24 cellular contexts compared by ENCODE assay signal in the genomic region with DNA sequence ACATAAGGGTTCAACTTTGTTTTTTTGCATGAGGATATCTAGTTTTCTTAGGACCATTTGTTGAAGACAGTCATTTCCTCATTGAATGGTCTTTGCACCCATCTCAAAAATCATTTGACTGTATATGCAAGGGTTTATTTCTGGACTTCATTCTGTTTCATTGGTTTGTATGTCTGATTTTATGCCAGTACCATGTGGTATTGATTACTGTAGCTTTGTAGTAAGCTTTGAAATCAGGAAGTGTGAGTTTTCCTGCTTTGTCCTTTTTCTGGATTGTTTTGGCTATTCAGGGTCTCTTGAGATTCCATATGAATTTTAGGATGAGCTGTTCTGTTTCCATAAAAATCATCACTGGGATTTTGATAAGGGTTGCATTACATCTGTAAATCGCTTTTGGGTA.
DNase-seq lines count a peak whose midpoint lies in the region; ATAC-seq, FAIRE-seq and TF ChIP-seq lines count a peak whose summit lies in the region.
"Had no signal": no experiment of that assay in that cellular context is flagged by ENCODE, and none has a peak within 500 bp of the region (broad histone marks: within the 10 kb centered on the region; RNA-seq: fewer than 3 reads in every experiment).

No MANE protein-coding gene starts in this region.

- no TSS peak for BruUV-seq in K562 (replicated peaks; lab: Mats Ljungman, UMichigan)

- H3K4me1 ChIP-seq in GM23338 (ENCODE audit: insufficient read depth): no peaks in the 10 kb centered on the region
- H3K4me1 ChIP-seq in K562 (replicated peaks in 1 of 2; ENCODE audit: control insufficient read depth in 2 of 2, insufficient read depth in 2 of 2, low read length in 2 of 2): no peaks in the 10 kb centered on the region
- H3K4me1 ChIP-seq in thyroid gland: peaks cover 3 to 4% of the 10 kb centered on the region in 2 donors
- H3K4me1 ChIP-seq: SJSA1 had no signal

- FAIRE-seq in K562 (lab: Jason Lieb, UNC): peak; percentile 23
- FAIRE-seq: HTR-8/SVneo, RCC 7860 had no signal

- H3K27me3 ChIP-seq in GM23338 (ENCODE audit: insufficient read depth) (no peaks in the 10 kb centered on the region), K562 (ENCODE audit: control insufficient read depth in 2 of 2, insufficient read depth in 2 of 2, low read length in 2 of 2) (no peaks in the 10 kb centered on the region), thyroid gland (no peaks in the 10 kb centered on the region)
- H3K27me3 ChIP-seq: SJSA1 had no signal

- no peaks in the 10 kb centered on the region; the same call in 2 of the 3 replicates for H3K9me3 Mint-ChIP-seq in GM23338

- no peak for TF ChIP-seq POLR2A in K562 (conservative IDR thresholded peaks at IDR 0.05)
- TF ChIP-seq POLR2A in thyroid gland (IDR thresholded peaks at IDR 0.05): no peak

- no peak for TF ChIP-seq RAD21 in K562 (CRISPR knock-in tag; conservative IDR thresholded peaks at IDR 0.05 in 1 of 2, IDR thresholded peaks at IDR 0.05 in 1 of 2)

- peak; percentile 60 for DNase-seq in AG10803 (ENCODE audit: low read depth)
- no peak for DNase-seq in GM23338 (ENCODE audit: low spot score)
- no peak for DNase-seq in K562 (ENCODE audit: extremely low read depth in 1 of 4, low spot score in 3 of 4)
- peak; percentile 27 for DNase-seq in fibroblast of the conjunctiva (ENCODE audit: low read depth)
- no peak for DNase-seq in Right ventricle myocardium superior
- no peak for DNase-seq in stimulated activated naive CD8-positive, alpha-beta T cell treated with anti-CD3 and anti-CD28 coated beads, Interleukin-15, Interleukin-2, amounts not matched to agents 100 U/mL and 50 U/mL, for 24 hours
- DNase-seq in thyroid gland: no peak
- DNase-seq in activated gamma-delta T cell (lab: John Stamatoyannopoulos, UW): no peak
- DNase-seq: Calu3; CD8-positive, alpha-beta memory T cell; GDM1; H9; IMR-90; NCI-H1105 treated with DMSO at 0.1 percent for 48 hours; NCI-H1694; NCI-H2081; NCI-H446 treated with DMSO at 0.1 percent for 48 hours; NCI-H526 treated with DMSO at 0.1 percent for 48 hours; OCI-M1; SW 1271 had no signal

- H3K4me3 ChIP-seq in AG10803 (ENCODE audit: low read length): no peak overlapping the region
- no peak overlapping the region for H3K4me3 ChIP-seq in GM23338
- H3K4me3 ChIP-seq in K562: no peak overlapping the region
- H3K4me3 ChIP-seq in thyroid gland (replicated peaks in 1 of 3): no peak overlapping the region
- H3K4me3 ChIP-seq: SJSA1 had no signal

- no peak overlapping the region for H3K9ac ChIP-seq in K562 (ENCODE audit: insufficient read depth in 1 of 2, low read depth in 2 of 2, low read length in 2 of 2)

- H3K4me2 ChIP-seq in GM23338: no peak overlapping the region
- H3K4me2 ChIP-seq in K562 (ENCODE audit: insufficient read depth, low read length): no peak overlapping the region

- WGBS in K562 (ENCODE audit: insufficient coverage, low coverage, missing lambda C conversion rate): 90% methylated on average over 1 of the region's 1 CpG
- WGBS in thyroid gland, 2 donors: 91% methylated on average over 1 of the region's 1 CpG

- H3K36me3 ChIP-seq in GM23338 (ENCODE audit: insufficient read depth) (peaks cover 16% of the 10 kb centered on the region), K562 (ENCODE audit: control insufficient read depth, insufficient read depth, low read length) (peaks cover 96% of the 10 kb centered on the region), thyroid gland (peaks cover 4 to 7% of the 10 kb centered on the region in 2 donors)

- CTCF ChIA-PET in K562 (lab: Yijun Ruan, JAX; ENCODE audit: low intra/inter-chr PET ratio): no interaction called here

- in situ Hi-C loops in K562 (cut with MboI): no loop called here

- peaks cover 97% of the 10 kb centered on the region for H3K79me2 ChIP-seq in GM23338 (replicated peaks; ENCODE audit: insufficient read depth)
- peaks cover 60% of the 10 kb centered on the region for H3K79me2 ChIP-seq in K562 (ENCODE audit: control insufficient read depth, insufficient read depth, low read length)

- H3K27ac Mint-ChIP-seq in GM23338: no peak overlapping the region
- H3K27ac Mint-ChIP-seq: H9 had no signal

- H3K27ac ChIP-seq in GM23338 (ENCODE audit: low read depth) (0 out of 2 replicates have a peak overlapping the region, but pooled peaks have one; percentile 8), K562 (ENCODE audit: extremely low read depth, low read depth, low read length) (no peak overlapping the region), thyroid gland (no peak overlapping the region)
- H3K27ac ChIP-seq: C4-2B, SJSA1 had no signal

- POLR2A ChIA-PET in K562 (lab: Yijun Ruan, JAX): interaction anchor here (1.1 to 1.9 kb wide), 2 partner anchors 11 kb away, joined by 3 to 4 read pairs; no protein-coding TSS in a partner anchor

- H3K9me1 ChIP-seq in K562 (ENCODE audit: control insufficient read depth, insufficient read depth, low read length): no peaks in the 10 kb centered on the region

- no peak overlapping the region for H3K4me3 Mint-ChIP-seq in GM23338
- H3K4me3 Mint-ChIP-seq: H9 had no signal

- no peaks in the 10 kb centered on the region for H3K9me2 ChIP-seq in GM23338 (ENCODE audit: insufficient read depth)

- peaks cover 36% of the 10 kb centered on the region for H4K20me1 ChIP-seq in GM23338 (replicated peaks; ENCODE audit: insufficient read depth)
- H4K20me1 ChIP-seq in K562 (replicated peaks; ENCODE audit: control insufficient read depth, insufficient read depth, low read length): no peaks in the 10 kb centered on the region

- H3K27me3 Mint-ChIP-seq in GM23338 (ENCODE audit: insufficient read depth, low read depth, poor library complexity): peaks cover 2% of the 10 kb centered on the region
- H3K27me3 Mint-ChIP-seq: CD8-positive, alpha-beta memory T cell had no signal

- TF ChIP-seq CTCF in AG10803 (conservative IDR thresholded peaks at IDR 0.05; ENCODE audit: low read length) (no peak), GM23338 (conservative IDR thresholded peaks at IDR 0.05; ENCODE audit: low read depth in 2 of 2) (no peak), K562 (IDR thresholded peaks at IDR 0.05 in 2 of 3, conservative IDR thresholded peaks at IDR 0.05 in 1 of 3; ENCODE audit: insufficient read depth in 2 of 3, low read depth in 1 of 3, low read length in 3 of 3) (no peak), thyroid gland (IDR thresholded peaks at IDR 0.05) (no peak)

- intact Hi-C loops in K562 (cut with micrococcal nuclease): no loop called here
- intact Hi-C loops in Right ventricle myocardium superior (cut with DNase I): loop anchor here (10.0 kb wide), 1 partner anchor 419 kb away; no protein-coding TSS in a partner anchor
- intact Hi-C loops in thyroid gland (cut with DNase I): no loop called here

- H3F3A ChIP-seq in GM23338 (replicated peaks; ENCODE audit: low read depth): no peaks in the 10 kb centered on the region

- H2AFZ ChIP-seq in GM23338 (no peak overlapping the region), K562 (ENCODE audit: low read depth, low read length) (no peak overlapping the region)

- peaks cover 35% of the 10 kb centered on the region for H3K36me3 Mint-ChIP-seq in GM23338 (ENCODE audit: low read depth)

- TF ChIP-seq EP300 in K562 (IDR thresholded peaks at IDR 0.05; ENCODE audit: low read length): no peak

- H3K4me1 Mint-ChIP-seq in GM23338: no peaks in the 10 kb centered on the region

- H3K9me3 ChIP-seq in K562 (replicated peaks; ENCODE audit: control insufficient read depth, insufficient read depth, low read depth, low read length) (peaks cover 4% of the 10 kb centered on the region), thyroid gland (no peaks in the 10 kb centered on the region)

- ATAC-seq in GM23338 (no peak), K562 (no peak), Right ventricle myocardium superior (ENCODE audit: poor library complexity) (no peak)
- no peak for ATAC-seq in stimulated activated naive CD8-positive, alpha-beta T cell treated with anti-CD3 and anti-CD28 coated beads, Interleukin-15, Interleukin-2, amounts not matched to agents 100 U/mL and 50 U/mL, for 24 hours

TF ChIP-seq in K562, 482 proteins besides CTCF, POLR2A, EP300 and RAD21 (continues in another document):
- TF ChIP-seq, protein P1, sequence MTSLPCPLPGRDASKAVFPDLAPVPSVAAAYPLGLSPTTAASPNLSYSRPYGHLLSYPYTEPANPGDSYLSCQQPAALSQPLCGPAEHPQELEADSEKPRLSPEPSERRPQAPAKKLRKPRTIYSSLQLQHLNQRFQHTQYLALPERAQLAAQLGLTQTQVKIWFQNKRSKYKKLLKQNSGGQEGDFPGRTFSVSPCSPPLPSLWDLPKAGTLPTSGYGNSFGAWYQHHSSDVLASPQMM (CRISPR knock-in tag; IDR thresholded peaks at IDR 0.05): no peak
- TF ChIP-seq TEAD4 (IDR thresholded peaks at IDR 0.05; ENCODE audit: low read length) (no peak), TEAD4 (CRISPR knock-in tag; IDR thresholded peaks at IDR 0.05; ENCODE audit: borderline replicate concordance) (no peak), SRF (CRISPR knock-in tag; IDR thresholded peaks at IDR 0.05) (no peak), ZNF436 (CRISPR knock-in tag; IDR thresholded peaks at IDR 0.05) (no peak), RBM17 (IDR thresholded peaks at IDR 0.05; ENCODE audit: borderline replicate concordance, low read depth, low read length) (no peak), MYNN (IDR thresholded peaks at IDR 0.05) (no peak), MYNN (CRISPR knock-in tag; IDR thresholded peaks at IDR 0.05) (no peak)
- TF ChIP-seq, protein P2, sequence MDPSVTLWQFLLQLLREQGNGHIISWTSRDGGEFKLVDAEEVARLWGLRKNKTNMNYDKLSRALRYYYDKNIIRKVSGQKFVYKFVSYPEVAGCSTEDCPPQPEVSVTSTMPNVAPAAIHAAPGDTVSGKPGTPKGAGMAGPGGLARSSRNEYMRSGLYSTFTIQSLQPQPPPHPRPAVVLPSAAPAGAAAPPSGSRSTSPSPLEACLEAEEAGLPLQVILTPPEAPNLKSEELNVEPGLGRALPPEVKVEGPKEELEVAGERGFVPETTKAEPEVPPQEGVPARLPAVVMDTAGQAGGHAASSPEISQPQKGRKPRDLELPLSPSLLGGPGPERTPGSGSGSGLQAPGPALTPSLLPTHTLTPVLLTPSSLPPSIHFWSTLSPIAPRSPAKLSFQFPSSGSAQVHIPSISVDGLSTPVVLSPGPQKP (CRISPR knock-in tag; IDR thresholded peaks at IDR 0.05): no peak
- TF ChIP-seq, protein P3, sequence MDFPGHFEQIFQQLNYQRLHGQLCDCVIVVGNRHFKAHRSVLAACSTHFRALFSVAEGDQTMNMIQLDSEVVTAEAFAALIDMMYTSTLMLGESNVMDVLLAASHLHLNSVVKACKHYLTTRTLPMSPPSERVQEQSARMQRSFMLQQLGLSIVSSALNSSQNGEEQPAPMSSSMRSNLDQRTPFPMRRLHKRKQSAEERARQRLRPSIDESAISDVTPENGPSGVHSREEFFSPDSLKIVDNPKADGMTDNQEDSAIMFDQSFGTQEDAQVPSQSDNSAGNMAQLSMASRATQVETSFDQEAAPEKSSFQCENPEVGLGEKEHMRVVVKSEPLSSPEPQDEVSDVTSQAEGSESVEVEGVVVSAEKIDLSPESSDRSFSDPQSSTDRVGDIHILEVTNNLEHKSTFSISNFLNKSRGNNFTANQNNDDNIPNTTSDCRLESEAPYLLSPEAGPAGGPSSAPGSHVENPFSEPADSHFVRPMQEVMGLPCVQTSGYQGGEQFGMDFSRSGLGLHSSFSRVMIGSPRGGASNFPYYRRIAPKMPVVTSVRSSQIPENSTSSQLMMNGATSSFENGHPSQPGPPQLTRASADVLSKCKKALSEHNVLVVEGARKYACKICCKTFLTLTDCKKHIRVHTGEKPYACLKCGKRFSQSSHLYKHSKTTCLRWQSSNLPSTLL (IDR thresholded peaks at IDR 0.05): no peak

Comparison
In these comparisons a context has a peak if more than half of its experiments do, and no peak if none do; other contexts are left out.
1. DNase-seq: peak in AG10803 (single experiment) and fibroblast of the conjunctiva (single experiment); none in GM23338 (single experiment), K562 (0 of 4), Right ventricle myocardium superior (single experiment), stimulated activated naive CD8-positive, alpha-beta T cell treated with anti-CD3 and anti-CD28 coated beads, Interleukin-15, Interleukin-2, amounts not matched to agents 100 U/mL and 50 U/mL, for 24 hours (single experiment), thyroid gland (0 of 2) and activated gamma-delta T cell (single experiment).